Comparison of ENCODE assay signal across 27 cellular contexts in the genomic region with DNA sequence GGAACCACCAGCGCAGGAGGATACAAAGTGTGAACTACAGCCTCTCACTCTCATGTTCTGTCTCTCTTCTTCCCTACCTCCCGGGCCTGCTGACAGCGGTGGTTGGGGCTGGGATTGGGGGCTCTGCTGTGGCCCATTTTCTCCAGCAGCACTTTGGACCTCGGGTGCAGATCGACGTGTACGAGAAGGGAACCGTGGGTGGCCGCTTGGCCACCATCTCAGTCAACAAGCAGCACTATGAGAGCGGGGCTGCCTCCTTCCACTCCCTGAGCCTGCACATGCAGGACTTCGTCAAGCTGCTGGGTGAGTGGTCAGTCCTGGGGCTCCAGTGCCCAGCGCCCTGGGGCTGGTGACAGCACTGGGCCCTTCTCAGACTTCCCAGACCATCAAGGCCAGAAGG. TPM values are rescaled to one million over a fixed set of nuclear protein-coding genes. Genes with fewer than 3 reads are reported as not detected.
"Had no signal": no experiment of that assay in that cellular context is flagged by ENCODE, and none has a peak within 500 bp of the region (broad histone marks: within the 10 kb centered on the region; RNA-seq: fewer than 3 reads in every experiment).

No MANE protein-coding gene starts in this region.

- DNase-seq: activated CD4-positive, alpha-beta T cell treated with anti-CD3 and anti-CD28 coated beads for 1 hour; activated CD4-positive, alpha-beta T cell treated with anti-CD3 and anti-CD28 coated beads, Interleukin-2, amount 50 U/mL, for 1 hour; activated CD8-positive, alpha-beta memory T cell treated with anti-CD3 and anti-CD28 coated beads, Interleukin-2, amount 10 ng/mL, durations not matched to agents 7 days and 5 days; activated CD8-positive, alpha-beta T cell treated with anti-CD3 and anti-CD28 coated beads, Interleukin-2, amount 10 ng/mL, durations not matched to agents 7 days and 5 days; activated effector memory CD4-positive, alpha-beta T cell treated with anti-CD3 and anti-CD28 coated beads, Interleukin-2, amount 50 U/mL, for 16 hours; activated naive CD4-positive, alpha-beta T cell treated with anti-CD3 and anti-CD28 coated beads, Interleukin-2, amount 10 ng/mL, durations not matched to agents 7 days and 5 days; activated naive CD8-positive, alpha-beta T cell treated with anti-CD3 and anti-CD28 coated beads, Interleukin-2, amount 10 ng/mL, durations not matched to agents 7 days and 5 days; amniotic stem cell; caudate nucleus; foreskin fibroblast; head of caudate nucleus; hippocampal formation; left cardiac atrium; left ventricle myocardium superior; mammary epithelial cell; occipital lobe; stimulated activated CD4-positive, alpha-beta T cell treated with anti-CD3 and anti-CD28 coated beads, Interleukin-15, amount 100 ng/mL, for 24 hours; T-helper 9 cell had no signal

- H3K4me3 Mint-ChIP-seq: activated CD8-positive, alpha-beta memory T cell treated with anti-CD3 and anti-CD28 coated beads, Interleukin-2, amount 10 ng/mL, durations not matched to agents 7 days and 5 days; activated CD8-positive, alpha-beta T cell treated with anti-CD3 and anti-CD28 coated beads, Interleukin-2, amount 10 ng/mL, durations not matched to agents 7 days and 5 days; activated naive CD4-positive, alpha-beta T cell treated with anti-CD3 and anti-CD28 coated beads, Interleukin-2, amount 10 ng/mL, durations not matched to agents 7 days and 5 days; activated naive CD8-positive, alpha-beta T cell treated with anti-CD3 and anti-CD28 coated beads, Interleukin-2, amount 10 ng/mL, durations not matched to agents 7 days and 5 days had no signal

- H3K4me3 ChIP-seq: right atrium auricular region, suprapubic skin, tibial nerve had no signal

- H3K27me3 ChIP-seq: right atrium auricular region, suprapubic skin, tibial nerve had no signal

- H3K9me3 ChIP-seq: right atrium auricular region, suprapubic skin, tibial nerve had no signal

- H3K27ac Mint-ChIP-seq: activated CD8-positive, alpha-beta memory T cell treated with anti-CD3 and anti-CD28 coated beads, Interleukin-2, amount 10 ng/mL, durations not matched to agents 7 days and 5 days; activated CD8-positive, alpha-beta T cell treated with anti-CD3 and anti-CD28 coated beads, Interleukin-2, amount 10 ng/mL, durations not matched to agents 7 days and 5 days; activated naive CD4-positive, alpha-beta T cell treated with anti-CD3 and anti-CD28 coated beads, Interleukin-2, amount 10 ng/mL, durations not matched to agents 7 days and 5 days had no signal

- H3K9me3 Mint-ChIP-seq: activated naive CD4-positive, alpha-beta T cell treated with anti-CD3 and anti-CD28 coated beads, Interleukin-2, amount 10 ng/mL, durations not matched to agents 7 days and 5 days; activated naive CD8-positive, alpha-beta T cell treated with anti-CD3 and anti-CD28 coated beads, Interleukin-2, amount 10 ng/mL, durations not matched to agents 7 days and 5 days had no signal

- ATAC-seq: activated CD8-positive, alpha-beta memory T cell treated with anti-CD3 and anti-CD28 coated beads, Interleukin-2, amount 10 ng/mL, durations not matched to agents 7 days and 5 days; activated CD8-positive, alpha-beta T cell treated with anti-CD3 and anti-CD28 coated beads, Interleukin-2, amount 10 ng/mL, durations not matched to agents 7 days and 5 days; esophagus mucosa; left cardiac atrium; left ventricle myocardium superior had no signal

- FAIRE-seq: keratinocyte had no signal

- H3K27me3 Mint-ChIP-seq: activated CD8-positive, alpha-beta memory T cell treated with anti-CD3 and anti-CD28 coated beads, Interleukin-2, amount 10 ng/mL, durations not matched to agents 7 days and 5 days; activated naive CD4-positive, alpha-beta T cell treated with anti-CD3 and anti-CD28 coated beads, Interleukin-2, amount 10 ng/mL, durations not matched to agents 7 days and 5 days; activated naive CD8-positive, alpha-beta T cell treated with anti-CD3 and anti-CD28 coated beads, Interleukin-2, amount 10 ng/mL, durations not matched to agents 7 days and 5 days had no signal

- H3K27ac ChIP-seq: right atrium auricular region, suprapubic skin, tibial nerve had no signal

- H3K36me3 ChIP-seq: right atrium auricular region, suprapubic skin had no signal

RNA-seq across cellular contexts. Expression of a gene that starts 16.6 kb away (rescaled TPM):
- total RNA-seq: activated CD8-positive, alpha-beta memory T cell treated with anti-CD3 and anti-CD28 coated beads, Interleukin-2, amount 10 ng/mL, durations not matched to agents 7 days and 5 days; activated CD8-positive, alpha-beta T cell treated with anti-CD3 and anti-CD28 coated beads, Interleukin-2, amount 10 ng/mL, durations not matched to agents 7 days and 5 days; activated naive CD8-positive, alpha-beta T cell treated with anti-CD3 and anti-CD28 coated beads, Interleukin-2, amount 10 ng/mL, durations not matched to agents 7 days and 5 days; left ventricle myocardium superior; occipital lobe; pulmonary artery endothelial cell; suprapubic skin; T-helper 1 cell treated with Interleukin-12 subunit alpha and Interleukin-12 subunit beta and Interleukin-4 antibody, amounts not matched to agents 30 ng/mL and 1 ng/mL, for 36 hours; ureter had no signal
- polyA plus RNA-seq: keratinocyte, mammary epithelial cell, neural cell had no signal
